Comparison of ENCODE assay signal across 21 cellular contexts in the genomic region with DNA sequence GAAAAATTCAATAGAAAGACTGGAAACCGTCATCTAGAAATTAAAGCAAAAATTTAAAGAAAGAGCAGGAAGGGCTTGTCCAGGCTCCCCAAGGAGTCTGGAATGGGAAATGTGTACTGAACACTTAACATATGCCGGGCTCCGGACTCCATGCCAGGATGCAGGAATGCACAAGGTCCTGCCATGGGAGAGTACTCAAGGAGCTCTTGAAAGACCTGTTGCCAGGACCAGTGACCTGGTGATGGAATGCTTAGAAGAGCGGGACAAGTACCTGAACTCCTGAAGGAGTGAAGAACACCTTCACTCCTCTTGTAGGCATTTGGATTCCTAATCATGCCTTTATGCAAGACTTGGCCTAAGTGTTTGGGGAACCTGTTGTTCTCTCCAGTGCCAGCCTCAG. TPM values are rescaled to one million over a fixed set of nuclear protein-coding genes. Genes with fewer than 3 reads are reported as not detected.
"Had no signal": no experiment of that assay in that cellular context is flagged by ENCODE, and none has a peak within 500 bp of the region (broad histone marks: within the 10 kb centered on the region; RNA-seq: fewer than 3 reads in every experiment).

No MANE protein-coding gene starts in this region.

- H3K27ac ChIP-seq: RWPE1 had no signal

- H3K9me3 ChIP-seq: MG63, SK-N-SH had no signal

- DNase-seq: KBM-7, MG63, NCI-H1092, NCI-H1105 treated with DMSO at 0.1 percent for 48 hours, NCI-H1436, NCI-H187, NCI-H2029, NCI-H2081 treated with DMSO at 0.1 percent for 48 hours, NCI-H2171, NCI-H226, NCI-H446, NCI-H510A, NCI-H524 treated with DMSO at 0.1 percent for 48 hours, NCI-H69, NCI-H774, SHP77, SK-N-SH had no signal

- H3K27me3 ChIP-seq: MG63 had no signal

- H3K4me3 ChIP-seq: MG63 had no signal

- H3K36me3 ChIP-seq: MG63 had no signal

RNA-seq across cellular contexts. Expression of a gene that starts 16.9 kb away (rescaled TPM):
- total RNA-seq: HT-29, LHCN-M2, SK-MEL-5 had no signal
